8 cellular contexts compared by ENCODE assay signal in genomic region chr6:87698618-87699017, GRCh38. TPM values are rescaled to one million over a fixed set of nuclear protein-coding genes. Genes with fewer than 3 reads are reported as not detected.
DNase-seq lines count a peak whose midpoint lies in the region; ATAC-seq and TF ChIP-seq lines count a peak whose summit lies in the region.

No MANE protein-coding gene starts in this region.

- H3K27ac ChIP-seq in duodenal mucosa (ENCODE audit: low read depth, low read length) (no peak overlapping the region), neural cell (ENCODE audit: low read length) (no peak overlapping the region)

- peaks cover 29 to 31% of the 10 kb centered on the region in 2 donors for H3K4me1 ChIP-seq in duodenal mucosa (ENCODE audit: control insufficient read depth in 1 of 2, insufficient read depth in 2 of 2, low read length in 2 of 2)

- TF ChIP-seq CTCF in neural cell (IDR thresholded peaks at IDR 0.05; ENCODE audit: poor library complexity, severe bottlenecking) = no peak
- no peak for TF ChIP-seq CTCF in GM13976 (IDR thresholded peaks at IDR 0.05; ENCODE audit: borderline replicate concordance, control extremely low read depth, extremely low read depth, insufficient read depth, missing control alignments)

- no peak for TF ChIP-seq EP300 in neural cell (conservative IDR thresholded peaks at IDR 0.05; ENCODE audit: poor library complexity, severe bottlenecking)

- peaks cover 3% of the 10 kb centered on the region for H3F3A ChIP-seq in neural cell (ENCODE audit: insufficient read depth, low read length, poor library complexity, severe bottlenecking)

- ATAC-seq in GM21367 (IDR thresholded peaks at IDR 0.05; ENCODE audit: unreplicated experiment) = no peak
- ATAC-seq in HG03571 (IDR thresholded peaks at IDR 0.05; ENCODE audit: unreplicated experiment) = no peak

- peak overlapping the region; percentile 77 for H3K4me2 ChIP-seq in neural cell (ENCODE audit: low read length)

- H3K9me2 ChIP-seq in neural cell (ENCODE audit: insufficient read depth, low read length) = no peaks in the 10 kb centered on the region

- TF ChIP-seq RAD21 in neural cell (conservative IDR thresholded peaks at IDR 0.05) = no peak

- DNase-seq in ELR (ENCODE audit: low read depth) = peak; percentile 49
- DNase-seq in NOMO-1 treated with DMSO at 0.1 percent for 48 hours (lab: John Stamatoyannopoulos, UW; ENCODE audit: unreplicated experiment) = peak; percentile 64
- DNase-seq in NCI-H1105 treated with DMSO at 0.1 percent for 48 hours (lab: John Stamatoyannopoulos, UW) = no peak
- DNase-seq in GM13976 (ENCODE audit: low spot score) = no peak

- H3K4me3 ChIP-seq in duodenal mucosa (ENCODE audit: low read depth in 1 of 2, low read length in 2 of 2) (peak overlapping the region; percentile 88 to 93), neural cell (ENCODE audit: low read length) (peak overlapping the region; percentile 92)

- H2AFZ ChIP-seq in neural cell (ENCODE audit: low read depth, low read length) = no peak overlapping the region

- H3K27me3 ChIP-seq in duodenal mucosa (ENCODE audit: control insufficient read depth in 1 of 2, insufficient read depth in 2 of 2, low read length in 2 of 2) (no peaks in the 10 kb centered on the region), neural cell (ENCODE audit: insufficient read depth, low read depth, low read length) (no peaks in the 10 kb centered on the region)

- peaks cover 80% of the 10 kb centered on the region for H3K79me2 ChIP-seq in neural cell (replicated peaks; ENCODE audit: insufficient read depth, low read length)

- no peaks in the 10 kb centered on the region for H3K9me3 ChIP-seq in duodenal mucosa (ENCODE audit: control insufficient read depth in 1 of 2, low read length in 2 of 2)
- no peaks in the 10 kb centered on the region for H3K9me3 ChIP-seq in neural cell (ENCODE audit: low read length)

- in situ Hi-C loops in GM13976 (cut with MboI; ENCODE audit: low sequenced_read_pairs, unreplicated experiment) = loop anchor here (10.0 kb wide), 1 partner anchor 466 kb away; the partner anchor contains the start of gene CNR1

- peaks cover 13% of the 10 kb centered on the region for H4K20me1 ChIP-seq in neural cell (ENCODE audit: insufficient read depth)

- H3K9ac ChIP-seq in duodenal mucosa (ENCODE audit: low read depth in 1 of 2, low read length in 2 of 2) (peak overlapping the region; percentile 27 to 52), neural cell (ENCODE audit: low read length) (peak overlapping the region; percentile 97)

- no peaks in the 10 kb centered on the region for H3K36me3 ChIP-seq in duodenal mucosa (ENCODE audit: control insufficient read depth in 1 of 2, insufficient read depth in 2 of 2, low read length in 2 of 2)
- H3K36me3 ChIP-seq in neural cell (ENCODE audit: insufficient read depth, low read length) = no peaks in the 10 kb centered on the region

TF ChIP-seq in neural cell, 6 proteins besides CTCF, POLR2A, EP300 and RAD21:
- TF ChIP-seq MXI1 (conservative IDR thresholded peaks at IDR 0.05; ENCODE audit: poor library complexity, severe bottlenecking) (no peak), REST (IDR thresholded peaks at IDR 0.05; ENCODE audit: borderline replicate concordance) (no peak)

RNA-seq across cellular contexts. Expression of gene AKIRIN2, which starts 3.4 kb away (rescaled TPM):
- 79.3 and 82.8 TPM in 2 replicates for polyA plus RNA-seq in neural cell
- 77.7 and 108 TPM in 2 replicates for polyA minus RNA-seq in neural cell

Comparison
In these comparisons a context has a peak if more than half of its experiments do, and no peak if none do; other contexts are left out.
1. DNase-seq: peak in ELR (single experiment) and NOMO-1 treated with DMSO at 0.1 percent for 48 hours (single experiment); none in NCI-H1105 treated with DMSO at 0.1 percent for 48 hours (single experiment) and GM13976 (single experiment).